ENCODE assay signal across 18 cellular contexts in genomic region chr16:58665200-58665599, GRCh38.
"Had no signal": no experiment of that assay in that cellular context is flagged by ENCODE, and none has a peak within 500 bp of the region (broad histone marks: within the 10 kb centered on the region; RNA-seq: fewer than 3 reads in every experiment).

No MANE protein-coding gene starts in this region.

- ATAC-seq: effector memory CD8-positive, alpha-beta T cell; foreskin keratinocyte; left colon; naive thymus-derived CD4-positive, alpha-beta T cell; pancreas; stimulated activated memory B cell treated with anti-CD40 and anti-IgM and Interleukin-4, amounts not matched to agents 10 μg/mL and 1 μg/mL and 100 μg/mL, for 72 hours had no signal

- DNase-seq: effector memory CD8-positive, alpha-beta T cell; erythroblast; foreskin keratinocyte; left colon; naive thymus-derived CD4-positive, alpha-beta T cell; occipital lobe; pancreas; spleen; stimulated activated CD4-positive, alpha-beta T cell treated with anti-CD3 and anti-CD28 coated beads, Interleukin-15, amount 100 ng/mL, for 24 hours; stimulated activated CD4-positive, alpha-beta T cell treated with anti-CD3 and anti-CD28 coated beads, Interleukin-1b, Interleukin-23, amount 100 ng/mL, for 48 hours; stimulated activated CD4-positive, alpha-beta T cell treated with anti-CD3 and anti-CD28 coated beads, Interleukin-4, amount 100 ng/mL, for 24 hours; tibial artery; upper lobe of left lung had no signal

- H3K4me1 Mint-ChIP-seq: stimulated activated memory B cell treated with anti-CD40 and anti-IgM and Interleukin-4, amounts not matched to agents 10 μg/mL and 1 μg/mL and 100 μg/mL, for 72 hours had no signal

- H3K4me3 ChIP-seq: pancreas, spleen, tibial artery, upper lobe of left lung, vagina had no signal

- H3K9me3 ChIP-seq: pancreas, spleen, tibial artery, upper lobe of left lung, vagina had no signal

- H3K27me3 Mint-ChIP-seq: dendritic cell treated with granulocyte-macrophage colony-stimulating factor and Interleukin-4, amounts not matched to agents 40 ng/mL and 50 ng/mL, for 4 days; naive thymus-derived CD4-positive, alpha-beta T cell; progenitor cell of endocrine pancreas; stimulated activated memory B cell treated with anti-CD40 and anti-IgM and Interleukin-4, amounts not matched to agents 10 μg/mL and 1 μg/mL and 100 μg/mL, for 72 hours; stimulated activated naive CD8-positive, alpha-beta T cell treated with anti-CD3 and anti-CD28 coated beads, Interleukin-15, Interleukin-2, amounts not matched to agents 100 ng/mL and 50 ng/mL, for 24 hours had no signal

- H3K27ac Mint-ChIP-seq: dendritic cell treated with granulocyte-macrophage colony-stimulating factor and Interleukin-4, amounts not matched to agents 40 ng/mL and 50 ng/mL, for 4 days; effector memory CD8-positive, alpha-beta T cell; naive thymus-derived CD4-positive, alpha-beta T cell; progenitor cell of endocrine pancreas; stimulated activated memory B cell treated with anti-CD40 and anti-IgM and Interleukin-4, amounts not matched to agents 10 μg/mL and 1 μg/mL and 100 μg/mL, for 72 hours; stimulated activated naive CD8-positive, alpha-beta T cell treated with anti-CD3 and anti-CD28 coated beads, Interleukin-15, Interleukin-2, amounts not matched to agents 100 ng/mL and 50 ng/mL, for 24 hours had no signal

- H3K27me3 ChIP-seq: foreskin keratinocyte, pancreas, spleen, tibial artery, upper lobe of left lung, vagina had no signal

- H3K27ac ChIP-seq: foreskin keratinocyte, pancreas, spleen, tibial artery, upper lobe of left lung, vagina had no signal

- H3K9me3 Mint-ChIP-seq: dendritic cell treated with granulocyte-macrophage colony-stimulating factor and Interleukin-4, amounts not matched to agents 40 ng/mL and 50 ng/mL, for 4 days; effector memory CD8-positive, alpha-beta T cell; naive thymus-derived CD4-positive, alpha-beta T cell; stimulated activated memory B cell treated with anti-CD40 and anti-IgM and Interleukin-4, amounts not matched to agents 10 μg/mL and 1 μg/mL and 100 μg/mL, for 72 hours; stimulated activated naive CD8-positive, alpha-beta T cell treated with anti-CD3 and anti-CD28 coated beads, Interleukin-15, Interleukin-2, amounts not matched to agents 100 ng/mL and 50 ng/mL, for 24 hours had no signal

- H3K4me1 ChIP-seq: foreskin keratinocyte, pancreas, spleen, tibial artery, upper lobe of left lung, vagina had no signal

- H3K4me3 Mint-ChIP-seq: dendritic cell treated with granulocyte-macrophage colony-stimulating factor and Interleukin-4, amounts not matched to agents 40 ng/mL and 50 ng/mL, for 4 days; effector memory CD8-positive, alpha-beta T cell; stimulated activated memory B cell treated with anti-CD40 and anti-IgM and Interleukin-4, amounts not matched to agents 10 μg/mL and 1 μg/mL and 100 μg/mL, for 72 hours; stimulated activated naive CD8-positive, alpha-beta T cell treated with anti-CD3 and anti-CD28 coated beads, Interleukin-15, Interleukin-2, amounts not matched to agents 100 ng/mL and 50 ng/mL, for 24 hours had no signal

- H3K36me3 ChIP-seq: pancreas, vagina had no signal
